ENCODE assay signal across 11 cellular contexts in genomic region chr17:4908301-4908700, GRCh38. TPM values are rescaled to one million over a fixed set of nuclear protein-coding genes. Genes with fewer than 3 reads are reported as not detected.
DNase-seq lines count a peak whose midpoint lies in the region; ATAC-seq and TF ChIP-seq lines count a peak whose summit lies in the region.
"Had no signal": no experiment of that assay in that cellular context is flagged by ENCODE, and none has a peak within 500 bp of the region (broad histone marks: within the 10 kb centered on the region; RNA-seq: fewer than 3 reads in every experiment).

No MANE protein-coding gene starts in this region.

- TF ChIP-seq CTCF in 22Rv1 (IDR thresholded peaks at IDR 0.05) (no peak), H9 (conservative IDR thresholded peaks at IDR 0.05) (no peak), chondrocyte (IDR thresholded peaks at IDR 0.05) (no peak), lower lobe of right lung (IDR thresholded peaks at IDR 0.05) (no peak), omental fat pad (IDR thresholded peaks at IDR 0.05) (no peak), lower leg skin (IDR thresholded peaks at IDR 0.05) (no peak)

- H3K4me1 ChIP-seq in H9 (ENCODE audit: insufficient read depth, low read length): peaks cover 1% of the 10 kb centered on the region; the same call in 1 of the 2 replicates
- peaks cover 9% of the 10 kb centered on the region for H3K4me1 ChIP-seq in lower lobe of right lung

- WGBS in H9 (ENCODE audit: extremely low coverage, insufficient read length, low lambda C conversion rate): no CpG with 5 or more reads among the region's 10 CpGs
- WGBS in lower leg skin, 2 donors: 19 to 40% methylated on average over 10 of the region's 10 CpGs

- H3K27me3 ChIP-seq in H9 (ENCODE audit: insufficient read depth, low read length): no peaks in the 10 kb centered on the region
- H3K27me3 ChIP-seq in lower lobe of right lung (ENCODE audit: low read depth): no peaks in the 10 kb centered on the region

- no peak overlapping the region for H3K4me2 ChIP-seq in H9 (ENCODE audit: insufficient read depth, insufficient read length, low read length)

- no peaks in the 10 kb centered on the region for H3K79me2 ChIP-seq in H9 (ENCODE audit: insufficient read depth, low read length)

- intact Hi-C loops in lower lobe of right lung (cut with DNase I): no loop called here
- intact Hi-C loops in lower leg skin (cut with DNase I; ENCODE audit: low total_unique reads): loop anchor here (5.0 kb wide), 1 partner anchor 89 kb away; the partner anchor contains the start of genes INCA1 and KIF1C

- H2BK12ac ChIP-seq in H9 (ENCODE audit: insufficient read length, low read depth, low read length): no peak overlapping the region

- peaks cover 16% of the 10 kb centered on the region for H3K27me3 Mint-ChIP-seq in H9 (ENCODE audit: low read depth)
- H3K27me3 Mint-ChIP-seq in chondrocyte (ENCODE audit: low read depth): no peaks in the 10 kb centered on the region

- H3K4me3 ChIP-seq in lower lobe of right lung (no peak overlapping the region), lower leg skin (ENCODE audit: low read depth, poor library complexity, severe bottlenecking) (no peak overlapping the region)

- H4K8ac ChIP-seq in H9 (replicated peaks; ENCODE audit: insufficient read length, low read depth, low read length): no peak overlapping the region

- H3K27ac ChIP-seq in 22Rv1: peak overlapping the region; percentile 46
- no peak overlapping the region for H3K27ac ChIP-seq in H9 (ENCODE audit: insufficient read length, low read depth, low read length)
- H3K27ac ChIP-seq in lower lobe of right lung: peak overlapping the region; percentile 18

- H3K18ac ChIP-seq in H9 (ENCODE audit: insufficient read length, low read depth, low read length): no peak overlapping the region

- H3K56ac ChIP-seq in H9 (ENCODE audit: insufficient read length, low read depth, low read length): no peak overlapping the region

- no peak overlapping the region for H2AK5ac ChIP-seq in H9 (ENCODE audit: insufficient read length, low read length)

- H2BK15ac ChIP-seq in H9 (ENCODE audit: low read depth, low read length): no peak overlapping the region

- no peaks in the 10 kb centered on the region for H3K23me2 ChIP-seq in H9 (ENCODE audit: insufficient read length, low read depth, low read length, poor library complexity, severe bottlenecking)

- H3K9me3 ChIP-seq in H9 (ENCODE audit: control insufficient read depth, low read depth, low read length) (no peaks in the 10 kb centered on the region), lower lobe of right lung (no peaks in the 10 kb centered on the region)

- no peak overlapping the region for H3K23ac ChIP-seq in H9 (ENCODE audit: insufficient read length, low read depth, low read length)

- no peak overlapping the region for H3K14ac ChIP-seq in H9 (ENCODE audit: insufficient read depth, low read length)

- H3T11ph ChIP-seq in H9 (ENCODE audit: low read length): no peak overlapping the region

- H4K5ac ChIP-seq in H9 (ENCODE audit: insufficient read length, low read depth, low read length): no peak overlapping the region

- H3K4me1 Mint-ChIP-seq in H9 (peaks cover 9 to 12% of the 10 kb centered on the region in 2 experiments), chondrocyte (ENCODE audit: low read depth) (peaks cover 3% of the 10 kb centered on the region)

- H4K91ac ChIP-seq in H9 (ENCODE audit: insufficient read length, low read depth, low read length): no peak overlapping the region

- H2BK20ac ChIP-seq in H9 (ENCODE audit: low read depth, low read length, poor library complexity, severe bottlenecking): no peak overlapping the region

- no peak overlapping the region for H3K4ac ChIP-seq in H9 (ENCODE audit: low read depth, low read length)

- H3K36me3 ChIP-seq in lower lobe of right lung: no peaks in the 10 kb centered on the region

- no peaks in the 10 kb centered on the region for H3K79me1 ChIP-seq in H9 (ENCODE audit: insufficient read depth, low read depth, low read length, poor library complexity, severe bottlenecking)

- DNase-seq in H9 (peak; percentile 84), chondrocyte (ENCODE audit: low spot score) (peak; percentile 72), lower lobe of right lung (peak; percentile 34), omental fat pad (ENCODE audit: low spot score) (no peak), lower leg skin (ENCODE audit: low spot score in 2 of 2) (no peak), NCI-H510A (lab: John Stamatoyannopoulos, UW) (no peak), inferior parietal cortex (ENCODE audit: extremely low spot score) (no peak)
- DNase-seq: activated gamma-delta T cell had no signal

- no peak overlapping the region for H3K9ac ChIP-seq in H9 (ENCODE audit: extremely low read depth, insufficient read length, low read length)

- H3K4me3 Mint-ChIP-seq in H9 (no peak overlapping the region), chondrocyte (ENCODE audit: unreplicated experiment) (no peak overlapping the region)
- H3K4me3 Mint-ChIP-seq: effector memory CD8-positive, alpha-beta T cell; memory B cell had no signal

- H3K9me3 Mint-ChIP-seq in H9 (no peaks in the 10 kb centered on the region), chondrocyte (ENCODE audit: low read depth) (no peaks in the 10 kb centered on the region)
- H3K9me3 Mint-ChIP-seq: effector memory CD8-positive, alpha-beta T cell; memory B cell had no signal

- H3K36me3 Mint-ChIP-seq in H9 (ENCODE audit: insufficient read depth in 1 of 3, low read depth in 3 of 3) (no peaks in the 10 kb centered on the region), chondrocyte (ENCODE audit: low read depth) (no peaks in the 10 kb centered on the region)
- H3K36me3 Mint-ChIP-seq: memory B cell had no signal

- H3K27ac Mint-ChIP-seq in H9: no peak overlapping the region
- no peak overlapping the region for H3K27ac Mint-ChIP-seq in chondrocyte (ENCODE audit: unreplicated experiment)
- H3K27ac Mint-ChIP-seq: effector memory CD8-positive, alpha-beta T cell; memory B cell had no signal

- ATAC-seq in lower lobe of right lung: no peak
- no peak for ATAC-seq in omental fat pad (ENCODE audit: low FRiP score)

- no peak for TF ChIP-seq POLR2A in lower leg skin (IDR thresholded peaks at IDR 0.05)

- no peaks in the 10 kb centered on the region for H4K20me1 ChIP-seq in H9 (ENCODE audit: control insufficient read depth, insufficient read depth, insufficient read length)

- H2AFZ ChIP-seq in H9 (ENCODE audit: low read length): no peak overlapping the region

- H2BK5ac ChIP-seq in H9 (ENCODE audit: insufficient read length, low read length): no peak overlapping the region

- no peak overlapping the region for H2BK120ac ChIP-seq in H9 (ENCODE audit: low read depth, low read length, poor library complexity, severe bottlenecking)

RNA-seq across cellular contexts. Expression of gene CHRNE, which starts 5.4 kb away (rescaled TPM):
- total RNA-seq in H9 (2021): 0.31 and 0.61 TPM in 2 replicates
- 0.22 to 0.35 TPM in 2 of 3 replicates, not detected in the other for total RNA-seq in chondrocyte
- total RNA-seq in lower lobe of right lung: 0.71 TPM
- 1 to 10 TPM in 3 of 4 donors, under 1 TPM in 1; 0.50 to 3.6 (median 1.5) TPM for total RNA-seq in omental fat pad
- 1 to 10 TPM in 3 of 4 donors, under 1 TPM in 1; 0.53 to 5.2 (median 3.6) TPM for total RNA-seq in lower leg skin

RNA-seq across cellular contexts. Expression of gene C17orf107, which starts 9.0 kb away (rescaled TPM):
- total RNA-seq in H9 (2021): 4.0 and 4.4 TPM in 2 replicates
- 1.5 to 1.8 TPM (median 1.6 TPM) in 3 replicates for total RNA-seq in chondrocyte
- total RNA-seq in lower lobe of right lung: 2.2 TPM
- total RNA-seq in omental fat pad: 1 to 10 TPM in 3 of 4 donors, under 1 TPM in 1; 0.63 to 8.4 (median 3.3) TPM
- 10 to 100 TPM in 2 of 4 donors, 1 to 10 TPM in 2; 7.0 to 13.4 (median 10.1) TPM for total RNA-seq in lower leg skin

RNA-seq across cellular contexts. Expression of gene GP1BA, which starts 23.8 kb away (rescaled TPM):
- not detected in 2 replicates for total RNA-seq in H9 (2021)
- not detected in 3 replicates for total RNA-seq in chondrocyte
- total RNA-seq in lower lobe of right lung: 0.92 TPM
- total RNA-seq in omental fat pad: not detected
- total RNA-seq in lower leg skin: not detected

RNA-seq across cellular contexts. Expression of gene SLC25A11, which starts 31.5 kb away (rescaled TPM):
- total RNA-seq in H9 (2021): 74.9 and 80.6 TPM in 2 replicates
- total RNA-seq in chondrocyte: 44.0 to 62.4 TPM (median 46.6 TPM) in 3 replicates
- total RNA-seq in lower lobe of right lung: 59.9 TPM
- 10 to 100 TPM; 38.9 to 74.2 (median 47.1) TPM for total RNA-seq in omental fat pad
- 10 to 100 TPM; 35.5 to 87.7 (median 59.2) TPM for total RNA-seq in lower leg skin

RNA-seq across cellular contexts. Expression of gene RNF167, which starts 31.8 kb away (rescaled TPM):
- total RNA-seq in H9 (2021) (134 and 135 TPM in 2 replicates), chondrocyte (69.7 to 95.8 TPM (median 74.5 TPM) in 3 replicates), lower lobe of right lung (97.5 TPM), omental fat pad (10 to 100 TPM; 24.5 to 34.4 (median 32.0) TPM), lower leg skin (10 to 100 TPM; 66.3 to 95.4 (median 80.2) TPM)

Comparison
In these comparisons a context has a peak if more than half of its experiments do, and no peak if none do; other contexts are left out.
1. DNase-seq: peak in H9 (single experiment), chondrocyte (single experiment) and lower lobe of right lung (single experiment); none in omental fat pad (single experiment), lower leg skin (0 of 2), NCI-H510A (single experiment) and inferior parietal cortex (single experiment).